Comparison of ENCODE assay signal across 27 cellular contexts in the genomic region with DNA sequence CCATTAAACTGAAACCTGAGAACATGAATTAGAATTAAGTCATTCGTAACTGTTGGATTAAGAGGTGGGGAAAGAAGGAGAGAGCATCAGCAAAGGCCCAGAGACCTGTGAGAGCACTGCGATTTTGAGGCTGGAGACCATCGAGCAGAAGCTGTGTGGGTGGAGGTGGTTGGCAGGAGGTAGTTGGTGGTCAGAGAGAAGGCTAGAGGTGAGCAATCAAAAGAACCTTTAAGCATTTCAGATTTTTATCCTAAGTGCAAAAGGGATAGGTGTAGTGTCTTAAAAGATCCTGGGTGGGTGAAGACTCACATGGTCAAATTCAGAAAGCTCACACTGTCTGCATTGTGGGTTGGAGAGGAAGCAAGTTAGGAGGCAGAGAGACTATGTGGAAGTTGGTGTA.
DNase-seq lines count a peak whose midpoint lies in the region; ATAC-seq and TF ChIP-seq lines count a peak whose summit lies in the region.
"Had no signal": no experiment of that assay in that cellular context is flagged by ENCODE, and none has a peak within 500 bp of the region (broad histone marks: within the 10 kb centered on the region; RNA-seq: fewer than 3 reads in every experiment).

No MANE protein-coding gene starts in this region.

- H3K9ac ChIP-seq in KMS-11 (no peak overlapping the region), neural progenitor cell (no peak overlapping the region)

- H3K27ac Mint-ChIP-seq in activated T-helper 2 cell treated with anti-CD3 and anti-CD28 coated beads, Interferon-gamma antibody, Interleukin-2, Interleukin-4, amounts not matched to agents 10 μg/mL and 5 μg/mL and 100 μg/mL, durations not matched to agents 14 hours and 24 hours and 36 hours, result peak overlapping the region; percentile 22
- peak overlapping the region; percentile 25 for H3K27ac Mint-ChIP-seq in neural progenitor cell
- H3K27ac Mint-ChIP-seq: activated CD8-positive, alpha-beta memory T cell treated with anti-CD3 and anti-CD28 coated beads, Interleukin-2, amount 10 ng/mL, durations not matched to agents 7 days and 5 days had no signal

- H3K4me2 ChIP-seq in KMS-11 (peak overlapping the region; percentile 45; the same call in 1 of the 2 replicates), neural progenitor cell (no peak overlapping the region)

- H3K9me3 Mint-ChIP-seq in activated T-helper 2 cell treated with anti-CD3 and anti-CD28 coated beads, Interferon-gamma antibody, Interleukin-2, Interleukin-4, amounts not matched to agents 10 μg/mL and 5 μg/mL and 100 μg/mL, durations not matched to agents 14 hours and 24 hours and 36 hours, result no peaks in the 10 kb centered on the region
- peaks cover 15% of the 10 kb centered on the region for H3K9me3 Mint-ChIP-seq in neural progenitor cell

- ATAC-seq in GM18858 (IDR thresholded peaks at IDR 0.05; ENCODE audit: unreplicated experiment), result no peak
- ATAC-seq: activated CD8-positive, alpha-beta memory T cell treated with anti-CD3 and anti-CD28 coated beads, Interleukin-2, amount 10 ng/mL, durations not matched to agents 7 days and 5 days; GM12878; HCT116; left lung had no signal

- H3K27me3 ChIP-seq in KMS-11 (ENCODE audit: insufficient read depth, low read depth) (no peaks in the 10 kb centered on the region), neural progenitor cell (no peaks in the 10 kb centered on the region), WERI-Rb-1 (ENCODE audit: insufficient read depth, low read depth, severe bottlenecking) (no peaks in the 10 kb centered on the region)
- H3K27me3 ChIP-seq: cardiac muscle cell, left lung, neutrophil, testis had no signal

- H3K9me3 ChIP-seq in neural progenitor cell (ENCODE audit: low read depth) (no peaks in the 10 kb centered on the region), WERI-Rb-1 (ENCODE audit: severe bottlenecking) (no peaks in the 10 kb centered on the region)
- H3K9me3 ChIP-seq: left lung, neutrophil, testis had no signal

- H3K79me2 ChIP-seq in KMS-11 (ENCODE audit: insufficient read depth, low read depth), result 0 out of 2 replicates have a peak, but pooled peaks cover 15% of the 10 kb centered on the region
- peaks cover 50% of the 10 kb centered on the region for H3K79me2 ChIP-seq in neural progenitor cell (ENCODE audit: low read depth)

- DNase-seq in NCI-H2107 treated with DMSO at 0.1 percent for 48 hours (lab: John Stamatoyannopoulos, UW; ENCODE audit: unreplicated experiment) (peak; percentile 17), NCI-H2107 (lab: John Stamatoyannopoulos, UW) (no peak), neural progenitor cell (ENCODE audit: low spot score) (no peak), EL (no peak), WERI-Rb-1 (no peak)
- no peak for DNase-seq in activated T-helper 2 cell treated with anti-CD3 and anti-CD28 coated beads, Interferon-gamma antibody, Interleukin-2, Interleukin-4, amounts not matched to agents 10 μg/mL and 5 μg/mL and 100 μg/mL, durations not matched to agents 14 hours and 24 hours and 36 hours (ENCODE audit: low spot score)
- DNase-seq: activated CD4-positive, alpha-beta T cell treated with anti-CD3 and anti-CD28 coated beads for 1 hour; activated CD8-positive, alpha-beta memory T cell treated with anti-CD3 and anti-CD28 coated beads, Interleukin-2, amount 10 ng/mL, durations not matched to agents 7 days and 5 days; activated gamma-delta T cell; AML-193; COR-L47; dermis blood vessel endothelial cell; left lung; midbrain; MV-4-11; NCI-H1694; NCI-H226; OCI-M1; SW 1271; testis had no signal

- no peaks in the 10 kb centered on the region for H4K20me1 ChIP-seq in KMS-11 (ENCODE audit: insufficient read depth)
- no peaks in the 10 kb centered on the region for H4K20me1 ChIP-seq in neural progenitor cell (ENCODE audit: low read depth)

- H3K4me1 Mint-ChIP-seq in activated T-helper 2 cell treated with anti-CD3 and anti-CD28 coated beads, Interferon-gamma antibody, Interleukin-2, Interleukin-4, amounts not matched to agents 10 μg/mL and 5 μg/mL and 100 μg/mL, durations not matched to agents 14 hours and 24 hours and 36 hours (ENCODE audit: low read depth), result peaks cover 10% of the 10 kb centered on the region
- H3K4me1 Mint-ChIP-seq in neural progenitor cell, result peaks cover 5% of the 10 kb centered on the region

- H3K4me3 ChIP-seq in KMS-11 (IDR thresholded peaks at IDR 0.05; ENCODE audit: insufficient read depth, low read depth, low read length) (no peak overlapping the region), neural progenitor cell (no peak overlapping the region), WERI-Rb-1 (ENCODE audit: low read depth, low read length) (no peak overlapping the region)
- H3K4me3 ChIP-seq: cardiac muscle cell, GM12878, left lung, testis had no signal

- no peak overlapping the region for H3K4me3 Mint-ChIP-seq in activated T-helper 2 cell treated with anti-CD3 and anti-CD28 coated beads, Interferon-gamma antibody, Interleukin-2, Interleukin-4, amounts not matched to agents 10 μg/mL and 5 μg/mL and 100 μg/mL, durations not matched to agents 14 hours and 24 hours and 36 hours (ENCODE audit: low read depth)
- H3K4me3 Mint-ChIP-seq in neural progenitor cell, result no peak overlapping the region
- H3K4me3 Mint-ChIP-seq: activated CD8-positive, alpha-beta memory T cell treated with anti-CD3 and anti-CD28 coated beads, Interleukin-2, amount 10 ng/mL, durations not matched to agents 7 days and 5 days had no signal

- H3K27ac ChIP-seq in KMS-11 (peak overlapping the region; percentile 81), neural progenitor cell (no peak overlapping the region), WERI-Rb-1 (no peak overlapping the region)
- H3K27ac ChIP-seq: 22Rv1, cardiac muscle cell, left lung, neutrophil, testis had no signal

- intact Hi-C loops in activated T-helper 2 cell treated with anti-CD3 and anti-CD28 coated beads, Interferon-gamma antibody, Interleukin-2, Interleukin-4, amounts not matched to agents 10 μg/mL and 5 μg/mL and 100 μg/mL, durations not matched to agents 14 hours and 24 hours and 36 hours (cut with micrococcal nuclease), result no loop called here

- TF ChIP-seq CTCF in KMS-11 (conservative IDR thresholded peaks at IDR 0.05; ENCODE audit: low read depth, low read length) (no peak), neural progenitor cell (IDR thresholded peaks at IDR 0.05) (no peak), WERI-Rb-1 (IDR thresholded peaks at IDR 0.05; ENCODE audit: low read depth, low read length) (no peak)

- H3K36me3 ChIP-seq in KMS-11 (ENCODE audit: insufficient read depth), result no peaks in the 10 kb centered on the region
- H3K36me3 ChIP-seq in neural progenitor cell, result no peaks in the 10 kb centered on the region
- no peaks in the 10 kb centered on the region; the same call in none of the 2 replicates for H3K36me3 ChIP-seq in WERI-Rb-1
- H3K36me3 ChIP-seq: cardiac muscle cell, neutrophil had no signal

- no peaks in the 10 kb centered on the region for H3K27me3 Mint-ChIP-seq in activated T-helper 2 cell treated with anti-CD3 and anti-CD28 coated beads, Interferon-gamma antibody, Interleukin-2, Interleukin-4, amounts not matched to agents 10 μg/mL and 5 μg/mL and 100 μg/mL, durations not matched to agents 14 hours and 24 hours and 36 hours (ENCODE audit: low read depth)
- no peaks in the 10 kb centered on the region for H3K27me3 Mint-ChIP-seq in neural progenitor cell (ENCODE audit: insufficient read depth, low read depth)
- H3K27me3 Mint-ChIP-seq: activated CD8-positive, alpha-beta memory T cell treated with anti-CD3 and anti-CD28 coated beads, Interleukin-2, amount 10 ng/mL, durations not matched to agents 7 days and 5 days had no signal

- peaks cover 3% of the 10 kb centered on the region for H3F3A ChIP-seq in neural progenitor cell (ENCODE audit: low read depth)

- H3K36me3 Mint-ChIP-seq in activated T-helper 2 cell treated with anti-CD3 and anti-CD28 coated beads, Interferon-gamma antibody, Interleukin-2, Interleukin-4, amounts not matched to agents 10 μg/mL and 5 μg/mL and 100 μg/mL, durations not matched to agents 14 hours and 24 hours and 36 hours (ENCODE audit: low read depth), result peaks cover 13% of the 10 kb centered on the region
- peaks cover 27% of the 10 kb centered on the region for H3K36me3 Mint-ChIP-seq in neural progenitor cell

- H2AFZ ChIP-seq in KMS-11 (ENCODE audit: low read depth), result no peak overlapping the region
- no peak overlapping the region for H2AFZ ChIP-seq in neural progenitor cell (replicated peaks)

- peaks cover 66% of the 10 kb centered on the region for H3K4me1 ChIP-seq in KMS-11 (ENCODE audit: low read depth, poor library complexity, severe bottlenecking)
- H3K4me1 ChIP-seq in neural progenitor cell, result no peaks in the 10 kb centered on the region
- H3K4me1 ChIP-seq: left lung, testis had no signal
